In the genomic region with DNA sequence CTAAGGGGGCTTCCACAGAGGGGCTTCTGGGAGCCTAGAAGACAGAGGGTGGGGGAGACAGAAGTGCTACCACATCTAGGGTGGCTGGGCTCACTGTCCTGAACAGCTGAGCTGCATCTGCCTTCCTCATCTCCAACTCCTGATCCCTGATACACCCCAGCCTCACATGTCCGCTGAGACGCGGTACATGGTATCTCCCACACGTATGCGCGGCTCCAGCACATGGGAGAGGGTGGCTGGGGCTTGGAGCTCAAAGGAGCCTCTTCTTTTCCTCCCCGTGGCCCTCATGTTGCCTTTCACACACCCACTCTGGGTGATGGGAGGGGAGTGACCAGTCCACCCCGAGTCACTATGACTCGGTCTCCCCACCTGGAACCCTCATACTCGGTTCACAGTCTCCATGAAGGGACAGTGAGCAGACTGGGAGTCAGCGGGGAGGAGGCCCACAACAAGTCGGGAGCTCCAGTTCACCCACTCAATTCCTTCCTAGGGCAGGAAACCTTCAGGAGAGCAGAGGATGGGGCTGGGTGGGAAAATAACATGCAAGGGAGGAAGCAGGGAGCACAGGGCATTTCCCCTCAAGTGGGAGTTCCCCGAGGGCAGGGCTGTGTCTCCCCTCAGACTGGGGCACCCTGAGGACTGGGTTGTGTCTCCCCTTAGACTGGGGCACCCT, we compare ENCODE assay signal across 26 cellular contexts.
A peak's percentile ranks its signal among the peaks of the same experiment; 100 is the strongest.
DNase-seq lines count a peak whose midpoint lies in the region; ATAC-seq, FAIRE-seq and TF ChIP-seq lines count a peak whose summit lies in the region.
"Had no signal": no experiment of that assay in that cellular context is flagged by ENCODE, and none has a peak within 500 bp of the region (broad histone marks: within the 10 kb centered on the region; RNA-seq: fewer than 3 reads in every experiment).

No MANE protein-coding gene starts in this region.

- intact Hi-C loops in HepG2 (cut with micrococcal nuclease; ENCODE audit: unreplicated experiment) = no loop called here

- CTCF ChIA-PET in A549 (lab: Yijun Ruan, JAX) = interaction anchor here (1.1 to 3.7 kb wide), 5 partner anchors 9 to 296 kb away, joined by 3 to 20 read pairs (median 13); a partner anchor contains a TSS
- CTCF ChIA-PET in HEK293 (lab: Yijun Ruan, JAX) = interaction anchor here (0.9 to 3.5 kb wide), 5 partner anchors 8 to 297 kb away, joined by 3 to 26 read pairs (median 4); a partner anchor contains a TSS
- CTCF ChIA-PET in HepG2 (lab: Yijun Ruan, JAX; ENCODE audit: low intra/inter-chr PET ratio, low total read pairs) = no interaction called here

- DNase-seq in A549 (ENCODE audit: low read depth in 1 of 2, low spot score in 1 of 2) (no peak), brain microvascular endothelial cell (no peak), HepG2 (ENCODE audit: low spot score) (no peak), NAMALWA (ENCODE audit: low spot score) (no peak), suprapubic skin (ENCODE audit: low spot score in 2 of 2) (no peak)
- DNase-seq: ACHN; activated CD4-positive, alpha-beta T cell treated with anti-CD3 and anti-CD28 coated beads for 36 hours; effector memory CD8-positive, alpha-beta T cell; esophagus squamous epithelium; glutamatergic neuron; kidney glomerular epithelial cell; MG63; NCI-H1417 treated with DMSO at 0.1 percent for 48 hours; NCI-H510A; SK-N-SH; stimulated activated CD4-positive, alpha-beta T cell treated with anti-CD3 and anti-CD28 coated beads, Interleukin-4, amount 100 ng/mL, for 1 hour; stimulated activated naive B cell treated with anti-CD40 and anti-IgM and Interleukin-4, amounts not matched to agents 10 μg/mL and 1 μg/mL and 100 μg/mL, for 72 hours; T-helper 2 cell had no signal

- no peak for TF ChIP-seq CTCF in A549 (IDR thresholded peaks at IDR 0.05)
- TF ChIP-seq CTCF in HEK293 (tag by site-specific recombination; IDR thresholded peaks at IDR 0.05) = no peak
- no peak for TF ChIP-seq CTCF in brain microvascular endothelial cell (IDR thresholded peaks at IDR 0.05; ENCODE audit: low read depth, low read length, missing control alignments)
- TF ChIP-seq CTCF in HepG2 (CRISPR knock-in tag; IDR thresholded peaks at IDR 0.05) = no peak
- TF ChIP-seq CTCF in suprapubic skin (IDR thresholded peaks at IDR 0.05) = no peak

- H3K4me3 ChIP-seq in A549 = no peak overlapping the region
- no peak overlapping the region for H3K4me3 ChIP-seq in HEK293 (ENCODE audit: low read depth, low read length)
- H3K4me3 ChIP-seq in brain microvascular endothelial cell (ENCODE audit: low read depth, low read length) = no peak overlapping the region
- no peak overlapping the region for H3K4me3 ChIP-seq in HepG2 (replicated peaks in 1 of 3; ENCODE audit: insufficient read depth in 1 of 3, low read depth in 2 of 3, low read length in 3 of 3)
- no peak overlapping the region for H3K4me3 ChIP-seq in suprapubic skin
- H3K4me3 ChIP-seq: BLaER1, esophagus squamous epithelium, MG63 had no signal

- H3K4me1 ChIP-seq in A549 (peaks cover 65% of the 10 kb centered on the region), HEK293 (ENCODE audit: control insufficient read depth, insufficient read depth, low read length) (no peaks in the 10 kb centered on the region), HepG2 (ENCODE audit: insufficient read depth, low read length) (peaks cover 85% of the 10 kb centered on the region), suprapubic skin (peaks cover 58% of the 10 kb centered on the region)

- FAIRE-seq in A549 (lab: Jason Lieb, UNC) = no peak
- FAIRE-seq in HepG2 (lab: Jason Lieb, UNC) = no peak
- FAIRE-seq: GM12891, RCC 7860, urothelium cell line had no signal

- TF ChIP-seq POLR2A in A549 (IDR thresholded peaks at IDR 0.05; ENCODE audit: low read length) = no peak
- TF ChIP-seq POLR2A in HepG2 (IDR thresholded peaks at IDR 0.05; ENCODE audit: insufficient read depth in 1 of 2, low read depth in 2 of 2, low read length in 2 of 2) = no peak
- TF ChIP-seq POLR2A in suprapubic skin (IDR thresholded peaks at IDR 0.05) = no peak

- no peak overlapping the region for H3K9ac ChIP-seq in HepG2 (ENCODE audit: insufficient read depth, low read depth, low read length)
- H3K9ac ChIP-seq: BLaER1 had no signal

- no peak for TF ChIP-seq EP300 in A549 (IDR thresholded peaks at IDR 0.05)
- TF ChIP-seq EP300 in HepG2 (IDR thresholded peaks at IDR 0.05; ENCODE audit: low read depth in 2 of 2, low read length in 2 of 2) = no peak
- no peak for TF ChIP-seq EP300 in HepG2 (CRISPR knock-in tag; IDR thresholded peaks at IDR 0.05; ENCODE audit: borderline replicate concordance)
- no peak for TF ChIP-seq EP300 in suprapubic skin (IDR thresholded peaks at IDR 0.05)

- H3K27ac ChIP-seq in A549 (peak overlapping the region; percentile 97 to 98), HEK293 (ENCODE audit: extremely low read depth, low read depth, low read length) (no peak overlapping the region), brain microvascular endothelial cell (peak overlapping the region; percentile 86), HepG2 (ENCODE audit: extremely low read length, insufficient read depth, low read length) (no peak overlapping the region), suprapubic skin (no peak overlapping the region)
- H3K27ac ChIP-seq: BLaER1, neutrophil had no signal

- no peak for ATAC-seq in A549
- no peak for ATAC-seq in HepG2
- ATAC-seq in GM19395 (IDR thresholded peaks at IDR 0.05; ENCODE audit: unreplicated experiment) = no peak
- no peak for ATAC-seq in HG02623 (IDR thresholded peaks at IDR 0.05; ENCODE audit: unreplicated experiment)
- ATAC-seq: activated CD4-positive, alpha-beta T cell treated with anti-CD3 and anti-CD28 coated beads for 36 hours; effector memory CD8-positive, alpha-beta T cell; stimulated activated naive B cell treated with anti-CD40 and anti-IgM and Interleukin-4, amounts not matched to agents 10 μg/mL and 1 μg/mL and 100 μg/mL, for 72 hours had no signal

- POLR2A ChIA-PET in A549 (lab: Yijun Ruan, JAX) = no interaction called here
- POLR2A ChIA-PET in HEK293 (lab: Yijun Ruan, JAX) = no interaction called here
- POLR2A ChIA-PET in HepG2 (lab: Yijun Ruan, JAX) = interaction anchor here (1.4 kb wide), 1 partner anchor 8 kb away, joined by 4 read pairs; no protein-coding TSS in a partner anchor

- H4K20me1 ChIP-seq in HepG2 (ENCODE audit: insufficient read depth, low read length) = no peaks in the 10 kb centered on the region
- H4K20me1 ChIP-seq: BLaER1 had no signal

- H3K4me2 ChIP-seq in A549 = no peak overlapping the region; the same call in 2 of the 3 replicates
- H3K4me2 ChIP-seq in HepG2 (ENCODE audit: low read depth, low read length) = no peak overlapping the region; the same call in 1 of the 2 replicates
- H3K4me2 ChIP-seq: BLaER1, SK-N-SH had no signal

- no peak overlapping the region for H2AFZ ChIP-seq in HepG2 (ENCODE audit: low read length)

- 0 out of 3 replicates have a peak, but pooled peaks cover 3% of the 10 kb centered on the region for H3K9me3 ChIP-seq in A549
- no peaks in the 10 kb centered on the region for H3K9me3 ChIP-seq in HEK293 (ENCODE audit: control insufficient read depth, insufficient read depth, low read depth, low read length)
- H3K9me3 ChIP-seq in HepG2 (ENCODE audit: low read length) = no peaks in the 10 kb centered on the region
- no peaks in the 10 kb centered on the region for H3K9me3 ChIP-seq in suprapubic skin
- H3K9me3 ChIP-seq: esophagus squamous epithelium, MG63, neutrophil, SK-N-SH had no signal

- WGBS in A549 (ENCODE audit: missing lambda C conversion rate) = 86% methylated on average over 8 of the region's 13 CpGs
- WGBS in HepG2 (ENCODE audit: low lambda C conversion rate) = 22% methylated on average over 7 of the region's 13 CpGs
- WGBS in suprapubic skin = 88% methylated on average over 12 of the region's 13 CpGs

- BruUV-seq in HepG2 (replicated peaks; lab: Mats Ljungman, UMichigan) = no TSS peak

- in situ Hi-C loops in brain microvascular endothelial cell (cut with HindIII; ENCODE audit: low pct_ligation_motif_present, low sequenced_read_pairs) (no loop called here), HepG2 (cut with HindIII; ENCODE audit: extremely low pct_ligation_motif_present, low pct_unique_long_range_greater_than_20kb) (no loop called here)

- no peaks in the 10 kb centered on the region for H3K36me3 ChIP-seq in HEK293 (ENCODE audit: control insufficient read depth in 2 of 2, insufficient read depth in 1 of 2, low read length in 2 of 2)
- no peaks in the 10 kb centered on the region for H3K36me3 ChIP-seq in brain microvascular endothelial cell (replicated peaks)
- H3K36me3 ChIP-seq in HepG2 (replicated peaks in 1 of 2; ENCODE audit: control insufficient read depth in 1 of 2, insufficient read depth in 2 of 2, low read length in 2 of 2) = no peaks in the 10 kb centered on the region
- no peaks in the 10 kb centered on the region for H3K36me3 ChIP-seq in suprapubic skin
- H3K36me3 ChIP-seq: esophagus squamous epithelium, MG63, neutrophil had no signal

- TF ChIP-seq RAD21 in A549 (conservative IDR thresholded peaks at IDR 0.05 in 1 of 2, IDR thresholded peaks at IDR 0.05 in 1 of 2) (no peak), HepG2 (CRISPR knock-in tag; IDR thresholded peaks at IDR 0.05) (no peak)

- H3K27me3 ChIP-seq in brain microvascular endothelial cell (replicated peaks) = no peaks in the 10 kb centered on the region
- H3K27me3 ChIP-seq in HepG2 (ENCODE audit: control insufficient read depth in 1 of 2, insufficient read depth in 2 of 2, low read length in 2 of 2) = peaks cover 2 to 19% of the 10 kb centered on the region in 2 experiments; a peak in 4 of 5 replicates
- no peaks in the 10 kb centered on the region for H3K27me3 ChIP-seq in suprapubic skin
- H3K27me3 ChIP-seq: BLaER1, esophagus squamous epithelium, MG63 had no signal

- H3K79me2 ChIP-seq in HepG2 (ENCODE audit: insufficient read depth, low read length) = no peaks in the 10 kb centered on the region

TF ChIP-seq in A549, 52 proteins besides CTCF, POLR2A, EP300 and RAD21 (continues in another document):
- TF ChIP-seq EHF (CRISPR knock-in tag; IDR thresholded peaks at IDR 0.05) (no peak), POLR2AphosphoS2 (conservative IDR thresholded peaks at IDR 0.05; ENCODE audit: low read length) (no peak), HOXA7 (CRISPR knock-in tag; IDR thresholded peaks at IDR 0.05) (no peak), RFX5 (IDR thresholded peaks at IDR 0.05) (no peak), JUNB (IDR thresholded peaks at IDR 0.05) (no peak), TP53 (CRISPR knock-in tag; IDR thresholded peaks at IDR 0.05) (no peak)

TF ChIP-seq in HEK293, 187 proteins besides CTCF, POLR2A, EP300 and RAD21 (continues in another document):
- TF ChIP-seq ZNF626 (tag by site-specific recombination; IDR thresholded peaks at IDR 0.05) = no peak
- TF ChIP-seq ZFHX2 (tag by site-specific recombination; conservative IDR thresholded peaks at IDR 0.05) = peak; percentile 56
- no peak for TF ChIP-seq ZNF664 (tag by site-specific recombination; IDR thresholded peaks at IDR 0.05)
- no peak for TF ChIP-seq KLF8 (tag by site-specific recombination; IDR thresholded peaks at IDR 0.05)
- TF ChIP-seq ZNF48 (tag by site-specific recombination; IDR thresholded peaks at IDR 0.05) = no peak

TF ChIP-seq in HepG2, 621 proteins besides CTCF, POLR2A, EP300 and RAD21 (continues in another document):
- TF ChIP-seq ZBTB21 (CRISPR knock-in tag; IDR thresholded peaks at IDR 0.05) (no peak), NFKB2 (CRISPR knock-in tag; IDR thresholded peaks at IDR 0.05; ENCODE audit: borderline replicate concordance) (0 out of 2 replicates have a peak, but pooled peaks have one; percentile 34)

Comparison
In these comparisons a context has a peak if more than half of its experiments do, and no peak if none do; other contexts are left out.
1. H3K27ac ChIP-seq: peak in A549 (2 of 2) and brain microvascular endothelial cell (single experiment); none in HEK293 (single experiment), HepG2 (single experiment) and suprapubic skin (single experiment).